Comparison of ENCODE assay signal across 2 cellular contexts in the genomic region with DNA sequence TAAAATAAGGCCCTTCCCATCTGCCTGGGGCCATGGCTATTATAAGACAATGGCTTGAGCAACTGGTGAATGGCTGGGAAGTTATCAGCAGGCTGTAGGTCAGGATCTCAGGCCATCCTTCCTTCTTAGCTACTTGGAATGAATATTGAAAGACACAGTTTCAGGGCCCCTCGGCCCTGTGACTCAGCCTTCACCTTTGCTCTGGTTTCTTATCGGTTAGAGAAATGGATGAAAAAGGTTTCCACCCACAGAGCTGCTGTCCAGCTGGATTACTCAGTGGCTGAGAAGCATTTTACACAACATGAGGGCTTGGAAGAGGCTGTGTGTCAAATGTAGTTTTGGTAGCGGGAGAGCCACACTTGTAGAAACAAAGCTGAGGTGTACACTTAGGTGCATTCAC.
TF ChIP-seq lines count a peak whose summit lies in the region.

No MANE protein-coding gene starts in this region.

TF ChIP-seq in HEK293, 187 proteins besides CTCF, POLR2A, EP300 and RAD21 (continued from another document):
- TF ChIP-seq, protein P1, sequence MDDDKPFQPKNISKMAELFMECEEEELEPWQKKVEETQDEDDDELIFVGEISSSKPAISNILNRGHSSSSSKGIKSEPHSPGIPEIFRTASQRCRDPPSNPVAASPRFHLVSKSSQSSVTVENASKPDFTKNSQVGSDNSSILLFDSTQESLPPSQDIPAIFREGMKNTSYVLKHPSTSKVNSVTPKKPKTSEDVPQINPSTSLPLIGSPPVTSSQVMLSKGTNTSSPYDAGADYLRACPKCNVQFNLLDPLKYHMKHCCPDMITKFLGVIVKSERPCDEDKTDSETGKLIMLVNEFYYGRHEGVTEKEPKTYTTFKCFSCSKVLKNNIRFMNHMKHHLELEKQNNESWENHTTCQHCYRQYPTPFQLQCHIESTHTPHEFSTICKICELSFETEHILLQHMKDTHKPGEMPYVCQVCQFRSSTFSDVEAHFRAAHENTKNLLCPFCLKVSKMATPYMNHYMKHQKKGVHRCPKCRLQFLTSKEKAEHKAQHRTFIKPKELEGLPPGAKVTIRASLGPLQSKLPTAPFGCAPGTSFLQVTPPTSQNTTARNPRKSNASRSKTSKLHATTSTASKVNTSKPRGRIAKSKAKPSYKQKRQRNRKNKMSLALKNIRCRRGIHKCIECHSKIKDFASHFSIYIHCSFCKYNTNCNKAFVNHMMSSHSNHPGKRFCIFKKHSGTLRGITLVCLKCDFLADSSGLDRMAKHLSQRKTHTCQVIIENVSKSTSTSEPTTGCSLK (tag by site-specific recombination; IDR thresholded peaks at IDR 0.05) = no peak
- TF ChIP-seq FEZF1 (tag by site-specific recombination; IDR thresholded peaks at IDR 0.05) (no peak), ZNF248 (tag by site-specific recombination; IDR thresholded peaks at IDR 0.05) (no peak), ZBTB20 (tag by site-specific recombination; IDR thresholded peaks at IDR 0.05) (peak; percentile 90), SP7 (tag by site-specific recombination; IDR thresholded peaks at IDR 0.05) (no peak), YY2 (tag by site-specific recombination; IDR thresholded peaks at IDR 0.05) (no peak)
- TF ChIP-seq, protein P2, sequence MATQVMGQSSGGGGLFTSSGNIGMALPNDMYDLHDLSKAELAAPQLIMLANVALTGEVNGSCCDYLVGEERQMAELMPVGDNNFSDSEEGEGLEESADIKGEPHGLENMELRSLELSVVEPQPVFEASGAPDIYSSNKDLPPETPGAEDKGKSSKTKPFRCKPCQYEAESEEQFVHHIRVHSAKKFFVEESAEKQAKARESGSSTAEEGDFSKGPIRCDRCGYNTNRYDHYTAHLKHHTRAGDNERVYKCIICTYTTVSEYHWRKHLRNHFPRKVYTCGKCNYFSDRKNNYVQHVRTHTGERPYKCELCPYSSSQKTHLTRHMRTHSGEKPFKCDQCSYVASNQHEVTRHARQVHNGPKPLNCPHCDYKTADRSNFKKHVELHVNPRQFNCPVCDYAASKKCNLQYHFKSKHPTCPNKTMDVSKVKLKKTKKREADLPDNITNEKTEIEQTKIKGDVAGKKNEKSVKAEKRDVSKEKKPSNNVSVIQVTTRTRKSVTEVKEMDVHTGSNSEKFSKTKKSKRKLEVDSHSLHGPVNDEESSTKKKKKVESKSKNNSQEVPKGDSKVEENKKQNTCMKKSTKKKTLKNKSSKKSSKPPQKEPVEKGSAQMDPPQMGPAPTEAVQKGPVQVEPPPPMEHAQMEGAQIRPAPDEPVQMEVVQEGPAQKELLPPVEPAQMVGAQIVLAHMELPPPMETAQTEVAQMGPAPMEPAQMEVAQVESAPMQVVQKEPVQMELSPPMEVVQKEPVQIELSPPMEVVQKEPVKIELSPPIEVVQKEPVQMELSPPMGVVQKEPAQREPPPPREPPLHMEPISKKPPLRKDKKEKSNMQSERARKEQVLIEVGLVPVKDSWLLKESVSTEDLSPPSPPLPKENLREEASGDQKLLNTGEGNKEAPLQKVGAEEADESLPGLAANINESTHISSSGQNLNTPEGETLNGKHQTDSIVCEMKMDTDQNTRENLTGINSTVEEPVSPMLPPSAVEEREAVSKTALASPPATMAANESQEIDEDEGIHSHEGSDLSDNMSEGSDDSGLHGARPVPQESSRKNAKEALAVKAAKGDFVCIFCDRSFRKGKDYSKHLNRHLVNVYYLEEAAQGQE (tag by site-specific recombination; IDR thresholded peaks at IDR 0.05) = 0 out of 2 replicates have a peak, but pooled peaks have one; percentile 29
- TF ChIP-seq, protein P3, sequence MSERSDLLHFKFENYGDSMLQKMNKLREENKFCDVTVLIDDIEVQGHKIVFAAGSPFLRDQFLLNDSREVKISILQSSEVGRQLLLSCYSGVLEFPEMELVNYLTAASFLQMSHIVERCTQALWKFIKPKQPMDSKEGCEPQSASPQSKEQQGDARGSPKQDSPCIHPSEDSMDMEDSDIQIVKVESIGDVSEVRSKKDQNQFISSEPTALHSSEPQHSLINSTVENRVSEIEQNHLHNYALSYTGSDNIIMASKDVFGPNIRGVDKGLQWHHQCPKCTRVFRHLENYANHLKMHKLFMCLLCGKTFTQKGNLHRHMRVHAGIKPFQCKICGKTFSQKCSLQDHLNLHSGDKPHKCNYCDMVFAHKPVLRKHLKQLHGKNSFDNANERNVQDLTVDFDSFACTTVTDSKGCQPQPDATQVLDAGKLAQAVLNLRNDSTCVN (tag by site-specific recombination; optimal IDR thresholded peaks at IDR 0.05) = no peak
- TF ChIP-seq, protein P4, sequence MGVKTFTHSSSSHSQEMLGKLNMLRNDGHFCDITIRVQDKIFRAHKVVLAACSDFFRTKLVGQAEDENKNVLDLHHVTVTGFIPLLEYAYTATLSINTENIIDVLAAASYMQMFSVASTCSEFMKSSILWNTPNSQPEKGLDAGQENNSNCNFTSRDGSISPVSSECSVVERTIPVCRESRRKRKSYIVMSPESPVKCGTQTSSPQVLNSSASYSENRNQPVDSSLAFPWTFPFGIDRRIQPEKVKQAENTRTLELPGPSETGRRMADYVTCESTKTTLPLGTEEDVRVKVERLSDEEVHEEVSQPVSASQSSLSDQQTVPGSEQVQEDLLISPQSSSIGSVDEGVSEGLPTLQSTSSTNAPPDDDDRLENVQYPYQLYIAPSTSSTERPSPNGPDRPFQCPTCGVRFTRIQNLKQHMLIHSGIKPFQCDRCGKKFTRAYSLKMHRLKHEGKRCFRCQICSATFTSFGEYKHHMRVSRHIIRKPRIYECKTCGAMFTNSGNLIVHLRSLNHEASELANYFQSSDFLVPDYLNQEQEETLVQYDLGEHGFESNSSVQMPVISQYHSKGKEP (tag by site-specific recombination; IDR thresholded peaks at IDR 0.05) = no peak

TF ChIP-seq in HepG2, 621 proteins besides CTCF, POLR2A, EP300 and RAD21 (continued from another document and continues in another):
- TF ChIP-seq, protein P5, sequence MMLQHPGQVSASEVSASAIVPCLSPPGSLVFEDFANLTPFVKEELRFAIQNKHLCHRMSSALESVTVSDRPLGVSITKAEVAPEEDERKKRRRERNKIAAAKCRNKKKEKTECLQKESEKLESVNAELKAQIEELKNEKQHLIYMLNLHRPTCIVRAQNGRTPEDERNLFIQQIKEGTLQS (CRISPR knock-in tag; IDR thresholded peaks at IDR 0.05) = peak; percentile 51
- TF ChIP-seq PPARG (CRISPR knock-in tag; conservative IDR thresholded peaks at IDR 0.05) (peak; percentile 99), FOSL1 (CRISPR knock-in tag; IDR thresholded peaks at IDR 0.05; ENCODE audit: borderline replicate concordance) (peak; percentile 67; the same call in 1 of the 2 replicates), RARA (CRISPR knock-in tag; IDR thresholded peaks at IDR 0.05) (peak; percentile 66), REPIN1 (CRISPR knock-in tag; IDR thresholded peaks at IDR 0.05; ENCODE audit: borderline replicate concordance, low read depth) (no peak), ISL2 (CRISPR knock-in tag; IDR thresholded peaks at IDR 0.05) (peak; percentile 47; the same call in 1 of the 2 replicates), ZNF501 (CRISPR knock-in tag; IDR thresholded peaks at IDR 0.05) (no peak), ZSCAN21 (CRISPR knock-in tag; IDR thresholded peaks at IDR 0.05; ENCODE audit: borderline replicate concordance) (no peak), THAP11 (CRISPR knock-in tag; IDR thresholded peaks at IDR 0.05) (peak; percentile 41), KAT8 (CRISPR knock-in tag; IDR thresholded peaks at IDR 0.05) (0 out of 2 replicates have a peak, but pooled peaks have one; percentile 18), TCF7 (IDR thresholded peaks at IDR 0.05; ENCODE audit: low read depth) (0 out of 2 replicates have a peak, but pooled peaks have one; percentile 23), POLR2AphosphoS2 (IDR thresholded peaks at IDR 0.05; ENCODE audit: low read depth, low read length) (no peak), ATF7-NPFF (CRISPR knock-in tag; IDR thresholded peaks at IDR 0.05; ENCODE audit: low read depth) (no peak), ZNF766 (CRISPR knock-in tag; IDR thresholded peaks at IDR 0.05; ENCODE audit: borderline replicate concordance) (0 out of 2 replicates have a peak, but pooled peaks have one; percentile 80), SAP130 (CRISPR knock-in tag; IDR thresholded peaks at IDR 0.05; ENCODE audit: low read depth) (peak; percentile 69), HDAC1 (CRISPR knock-in tag; IDR thresholded peaks at IDR 0.05) (0 out of 2 replicates have a peak, but pooled peaks have one; percentile 42), CEBPB (IDR thresholded peaks at IDR 0.05; ENCODE audit: borderline replicate concordance, low read depth, low read length) (peak; percentile 1; the same call in 1 of the 2 replicates), HMG20A (CRISPR knock-in tag; IDR thresholded peaks at IDR 0.05; ENCODE audit: borderline replicate concordance) (peak; percentile 45; the same call in 1 of the 2 replicates), ZBTB3 (CRISPR knock-in tag; IDR thresholded peaks at IDR 0.05; ENCODE audit: borderline replicate concordance, low read depth) (no peak)
- TF ChIP-seq, protein P6, sequence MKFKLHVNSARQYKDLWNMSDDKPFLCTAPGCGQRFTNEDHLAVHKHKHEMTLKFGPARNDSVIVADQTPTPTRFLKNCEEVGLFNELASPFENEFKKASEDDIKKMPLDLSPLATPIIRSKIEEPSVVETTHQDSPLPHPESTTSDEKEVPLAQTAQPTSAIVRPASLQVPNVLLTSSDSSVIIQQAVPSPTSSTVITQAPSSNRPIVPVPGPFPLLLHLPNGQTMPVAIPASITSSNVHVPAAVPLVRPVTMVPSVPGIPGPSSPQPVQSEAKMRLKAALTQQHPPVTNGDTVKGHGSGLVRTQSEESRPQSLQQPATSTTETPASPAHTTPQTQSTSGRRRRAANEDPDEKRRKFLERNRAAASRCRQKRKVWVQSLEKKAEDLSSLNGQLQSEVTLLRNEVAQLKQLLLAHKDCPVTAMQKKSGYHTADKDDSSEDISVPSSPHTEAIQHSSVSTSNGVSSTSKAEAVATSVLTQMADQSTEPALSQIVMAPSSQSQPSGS (CRISPR knock-in tag; IDR thresholded peaks at IDR 0.05) = no peak
- TF ChIP-seq, protein P7, sequence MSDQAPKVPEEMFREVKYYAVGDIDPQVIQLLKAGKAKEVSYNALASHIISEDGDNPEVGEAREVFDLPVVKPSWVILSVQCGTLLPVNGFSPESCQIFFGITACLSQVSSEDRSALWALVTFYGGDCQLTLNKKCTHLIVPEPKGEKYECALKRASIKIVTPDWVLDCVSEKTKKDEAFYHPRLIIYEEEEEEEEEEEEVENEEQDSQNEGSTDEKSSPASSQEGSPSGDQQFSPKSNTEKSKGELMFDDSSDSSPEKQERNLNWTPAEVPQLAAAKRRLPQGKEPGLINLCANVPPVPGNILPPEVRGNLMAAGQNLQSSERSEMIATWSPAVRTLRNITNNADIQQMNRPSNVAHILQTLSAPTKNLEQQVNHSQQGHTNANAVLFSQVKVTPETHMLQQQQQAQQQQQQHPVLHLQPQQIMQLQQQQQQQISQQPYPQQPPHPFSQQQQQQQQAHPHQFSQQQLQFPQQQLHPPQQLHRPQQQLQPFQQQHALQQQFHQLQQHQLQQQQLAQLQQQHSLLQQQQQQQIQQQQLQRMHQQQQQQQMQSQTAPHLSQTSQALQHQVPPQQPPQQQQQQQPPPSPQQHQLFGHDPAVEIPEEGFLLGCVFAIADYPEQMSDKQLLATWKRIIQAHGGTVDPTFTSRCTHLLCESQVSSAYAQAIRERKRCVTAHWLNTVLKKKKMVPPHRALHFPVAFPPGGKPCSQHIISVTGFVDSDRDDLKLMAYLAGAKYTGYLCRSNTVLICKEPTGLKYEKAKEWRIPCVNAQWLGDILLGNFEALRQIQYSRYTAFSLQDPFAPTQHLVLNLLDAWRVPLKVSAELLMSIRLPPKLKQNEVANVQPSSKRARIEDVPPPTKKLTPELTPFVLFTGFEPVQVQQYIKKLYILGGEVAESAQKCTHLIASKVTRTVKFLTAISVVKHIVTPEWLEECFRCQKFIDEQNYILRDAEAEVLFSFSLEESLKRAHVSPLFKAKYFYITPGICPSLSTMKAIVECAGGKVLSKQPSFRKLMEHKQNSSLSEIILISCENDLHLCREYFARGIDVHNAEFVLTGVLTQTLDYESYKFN (CRISPR knock-in tag; conservative IDR thresholded peaks at IDR 0.05) = peak; percentile 62
- TF ChIP-seq, protein P8, sequence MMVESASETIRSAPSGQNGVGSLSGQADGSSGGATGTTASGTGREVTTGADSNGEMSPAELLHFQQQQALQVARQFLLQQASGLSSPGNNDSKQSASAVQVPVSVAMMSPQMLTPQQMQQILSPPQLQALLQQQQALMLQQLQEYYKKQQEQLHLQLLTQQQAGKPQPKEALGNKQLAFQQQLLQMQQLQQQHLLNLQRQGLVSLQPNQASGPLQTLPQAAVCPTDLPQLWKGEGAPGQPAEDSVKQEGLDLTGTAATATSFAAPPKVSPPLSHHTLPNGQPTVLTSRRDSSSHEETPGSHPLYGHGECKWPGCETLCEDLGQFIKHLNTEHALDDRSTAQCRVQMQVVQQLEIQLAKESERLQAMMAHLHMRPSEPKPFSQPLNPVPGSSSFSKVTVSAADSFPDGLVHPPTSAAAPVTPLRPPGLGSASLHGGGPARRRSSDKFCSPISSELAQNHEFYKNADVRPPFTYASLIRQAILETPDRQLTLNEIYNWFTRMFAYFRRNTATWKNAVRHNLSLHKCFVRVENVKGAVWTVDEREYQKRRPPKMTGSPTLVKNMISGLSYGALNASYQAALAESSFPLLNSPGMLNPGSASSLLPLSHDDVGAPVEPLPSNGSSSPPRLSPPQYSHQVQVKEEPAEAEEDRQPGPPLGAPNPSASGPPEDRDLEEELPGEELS (CRISPR knock-in tag; IDR thresholded peaks at IDR 0.05) = peak; percentile 37; the same call in 1 of the 2 replicates
- TF ChIP-seq, protein P9, sequence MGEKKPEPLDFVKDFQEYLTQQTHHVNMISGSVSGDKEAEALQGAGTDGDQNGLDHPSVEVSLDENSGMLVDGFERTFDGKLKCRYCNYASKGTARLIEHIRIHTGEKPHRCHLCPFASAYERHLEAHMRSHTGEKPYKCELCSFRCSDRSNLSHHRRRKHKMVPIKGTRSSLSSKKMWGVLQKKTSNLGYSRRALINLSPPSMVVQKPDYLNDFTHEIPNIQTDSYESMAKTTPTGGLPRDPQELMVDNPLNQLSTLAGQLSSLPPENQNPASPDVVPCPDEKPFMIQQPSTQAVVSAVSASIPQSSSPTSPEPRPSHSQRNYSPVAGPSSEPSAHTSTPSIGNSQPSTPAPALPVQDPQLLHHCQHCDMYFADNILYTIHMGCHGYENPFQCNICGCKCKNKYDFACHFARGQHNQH (CRISPR knock-in tag; IDR thresholded peaks at IDR 0.05) = peak; percentile 48; the same call in 1 of the 2 replicates
- TF ChIP-seq, protein P2 (IDR thresholded peaks at IDR 0.05; ENCODE audit: borderline replicate concordance in 1 of 2, low read depth in 1 of 2, low read length in 2 of 2) = peak in 1 of 2 experiments; percentile 85; a peak in 2 of 4 replicates
